In genomic region chr19:49773663-49774305, GRCh38 we compare ENCODE assay signal across 1 cellular context.
TF ChIP-seq lines count a peak whose summit lies in the region.

No MANE protein-coding gene starts in this region.

TF ChIP-seq in K562, 482 proteins besides CTCF, POLR2A, EP300 and RAD21:
- peak; percentile 89 for TF ChIP-seq SMARCA5 (IDR thresholded peaks at IDR 0.05)
- TF ChIP-seq HNRNPLL (IDR thresholded peaks at IDR 0.05; ENCODE audit: low read depth, low read length, poor library complexity, severe bottlenecking), result no peak
- TF ChIP-seq BCOR (IDR thresholded peaks at IDR 0.05), result peak; percentile 83
- TF ChIP-seq ZSCAN32 (CRISPR knock-in tag; IDR thresholded peaks at IDR 0.05), result no peak
- no peak for TF ChIP-seq SMARCC2 (IDR thresholded peaks at IDR 0.05; ENCODE audit: low read depth)
- peak; percentile 38 to 40; a peak in 1 of 4 replicates for TF ChIP-seq KDM1A (IDR thresholded peaks at IDR 0.05)
- no peak for TF ChIP-seq ATF3 (IDR thresholded peaks at IDR 0.05)
- TF ChIP-seq ATF3 (CRISPR knock-in tag; conservative IDR thresholded peaks at IDR 0.05), result no peak
- no peak for TF ChIP-seq TAL1 (IDR thresholded peaks at IDR 0.05)
- TF ChIP-seq MAFG (tag; conservative IDR thresholded peaks at IDR 0.05), result no peak
- TF ChIP-seq POLR3A (IDR thresholded peaks at IDR 0.05; ENCODE audit: borderline replicate concordance, extremely low read depth, insufficient read depth, insufficient read length), result no peak
- TF ChIP-seq MLLT1 (IDR thresholded peaks at IDR 0.05), result no peak
- TF ChIP-seq TCF15 (CRISPR knock-in tag; IDR thresholded peaks at IDR 0.05), result no peak
- TF ChIP-seq ZFP30 (CRISPR knock-in tag; IDR thresholded peaks at IDR 0.05; ENCODE audit: borderline replicate concordance), result no peak
- peak in 1 of 2 experiments; percentile 16; a peak in 1 of 4 replicates for TF ChIP-seq HDAC1 (IDR thresholded peaks at IDR 0.05)
- TF ChIP-seq MTF1 (CRISPR knock-in tag; IDR thresholded peaks at IDR 0.05; ENCODE audit: borderline replicate concordance), result no peak
